ENCODE assay signal across 1 cellular context in the genomic region with DNA sequence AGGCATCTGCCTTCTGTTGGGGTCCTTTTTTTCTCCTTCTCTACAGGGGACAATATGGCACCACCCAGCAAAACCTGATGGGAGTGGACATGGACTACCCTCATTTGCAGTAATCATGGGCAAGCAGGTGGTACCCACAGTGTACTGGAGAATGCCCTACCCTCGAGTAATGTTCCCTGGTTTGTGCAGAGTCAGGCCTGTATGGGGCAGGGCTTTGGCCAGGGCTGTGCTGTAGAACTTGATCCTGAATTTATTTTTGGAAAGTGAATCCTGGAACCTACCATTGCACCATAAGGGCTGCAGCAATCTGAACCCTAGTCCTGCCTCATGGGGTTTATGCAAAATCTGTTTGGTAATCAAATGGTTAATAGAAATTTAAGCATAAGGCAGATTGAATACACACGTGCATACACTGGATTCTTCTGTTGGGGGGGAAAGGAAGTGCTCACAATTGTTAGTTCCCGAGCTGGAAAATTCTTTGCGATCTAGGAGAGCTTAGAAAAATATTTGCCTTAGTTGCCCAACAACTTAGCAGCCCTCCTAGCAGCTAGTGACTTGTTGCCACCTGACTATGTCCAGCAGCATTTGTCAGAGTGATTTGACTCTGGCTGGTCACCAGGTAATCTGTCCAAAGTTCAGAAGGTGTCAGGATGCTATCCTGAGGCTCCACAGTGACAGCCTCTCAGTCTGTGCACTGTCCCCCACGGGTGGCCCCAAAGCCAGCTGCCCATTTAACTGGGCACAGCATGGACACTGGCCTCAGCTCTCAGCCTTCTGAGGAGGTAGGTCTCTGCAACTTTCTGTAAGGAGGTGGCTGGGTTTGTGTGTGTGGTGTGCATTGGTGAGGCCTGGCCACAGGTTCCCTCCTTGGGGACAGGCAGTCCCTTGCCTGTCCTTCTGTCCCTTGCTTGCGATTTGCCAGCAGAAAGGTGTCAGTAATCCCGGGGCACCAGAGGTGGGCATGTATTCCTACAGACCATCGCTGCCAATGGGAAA.
TF ChIP-seq lines count a peak whose summit lies in the region.

No MANE protein-coding gene starts in this region.

TF ChIP-seq in HepG2, 621 proteins besides CTCF, POLR2A, EP300 and RAD21 (continued from another document):
- TF ChIP-seq, protein P1, sequence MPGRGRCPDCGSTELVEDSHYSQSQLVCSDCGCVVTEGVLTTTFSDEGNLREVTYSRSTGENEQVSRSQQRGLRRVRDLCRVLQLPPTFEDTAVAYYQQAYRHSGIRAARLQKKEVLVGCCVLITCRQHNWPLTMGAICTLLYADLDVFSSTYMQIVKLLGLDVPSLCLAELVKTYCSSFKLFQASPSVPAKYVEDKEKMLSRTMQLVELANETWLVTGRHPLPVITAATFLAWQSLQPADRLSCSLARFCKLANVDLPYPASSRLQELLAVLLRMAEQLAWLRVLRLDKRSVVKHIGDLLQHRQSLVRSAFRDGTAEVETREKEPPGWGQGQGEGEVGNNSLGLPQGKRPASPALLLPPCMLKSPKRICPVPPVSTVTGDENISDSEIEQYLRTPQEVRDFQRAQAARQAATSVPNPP (CRISPR knock-in tag; IDR thresholded peaks at IDR 0.05): no peak
- TF ChIP-seq GFI1 (CRISPR knock-in tag; IDR thresholded peaks at IDR 0.05; ENCODE audit: borderline replicate concordance) (no peak; the same call in 1 of the 2 replicates), ZNF788 (CRISPR knock-in tag; IDR thresholded peaks at IDR 0.05; ENCODE audit: borderline replicate concordance) (peak; percentile 44; the same call in 1 of the 2 replicates), ZNF180 (CRISPR knock-in tag; IDR thresholded peaks at IDR 0.05; ENCODE audit: borderline replicate concordance, low read depth) (no peak), SIX1 (CRISPR knock-in tag; IDR thresholded peaks at IDR 0.05; ENCODE audit: borderline replicate concordance) (peak; percentile 87; the same call in 1 of the 2 replicates), PTBP1 (IDR thresholded peaks at IDR 0.05; ENCODE audit: low read depth, low read length, poor library complexity, severe bottlenecking) (no peak), JUN (CRISPR knock-in tag; IDR thresholded peaks at IDR 0.05) (0 out of 2 replicates have a peak, but pooled peaks have one; percentile 30), NBN (conservative IDR thresholded peaks at IDR 0.05) (no peak), ZNF724P (CRISPR knock-in tag; IDR thresholded peaks at IDR 0.05; ENCODE audit: borderline replicate concordance) (no peak)
- TF ChIP-seq, protein P2, sequence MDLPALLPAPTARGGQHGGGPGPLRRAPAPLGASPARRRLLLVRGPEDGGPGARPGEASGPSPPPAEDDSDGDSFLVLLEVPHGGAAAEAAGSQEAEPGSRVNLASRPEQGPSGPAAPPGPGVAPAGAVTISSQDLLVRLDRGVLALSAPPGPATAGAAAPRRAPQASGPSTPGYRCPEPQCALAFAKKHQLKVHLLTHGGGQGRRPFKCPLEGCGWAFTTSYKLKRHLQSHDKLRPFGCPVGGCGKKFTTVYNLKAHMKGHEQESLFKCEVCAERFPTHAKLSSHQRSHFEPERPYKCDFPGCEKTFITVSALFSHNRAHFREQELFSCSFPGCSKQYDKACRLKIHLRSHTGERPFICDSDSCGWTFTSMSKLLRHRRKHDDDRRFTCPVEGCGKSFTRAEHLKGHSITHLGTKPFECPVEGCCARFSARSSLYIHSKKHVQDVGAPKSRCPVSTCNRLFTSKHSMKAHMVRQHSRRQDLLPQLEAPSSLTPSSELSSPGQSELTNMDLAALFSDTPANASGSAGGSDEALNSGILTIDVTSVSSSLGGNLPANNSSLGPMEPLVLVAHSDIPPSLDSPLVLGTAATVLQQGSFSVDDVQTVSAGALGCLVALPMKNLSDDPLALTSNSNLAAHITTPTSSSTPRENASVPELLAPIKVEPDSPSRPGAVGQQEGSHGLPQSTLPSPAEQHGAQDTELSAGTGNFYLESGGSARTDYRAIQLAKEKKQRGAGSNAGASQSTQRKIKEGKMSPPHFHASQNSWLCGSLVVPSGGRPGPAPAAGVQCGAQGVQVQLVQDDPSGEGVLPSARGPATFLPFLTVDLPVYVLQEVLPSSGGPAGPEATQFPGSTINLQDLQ (CRISPR knock-in tag; IDR thresholded peaks at IDR 0.05): no peak
